ENCODE assay signal across 8 cellular contexts in the genomic region with DNA sequence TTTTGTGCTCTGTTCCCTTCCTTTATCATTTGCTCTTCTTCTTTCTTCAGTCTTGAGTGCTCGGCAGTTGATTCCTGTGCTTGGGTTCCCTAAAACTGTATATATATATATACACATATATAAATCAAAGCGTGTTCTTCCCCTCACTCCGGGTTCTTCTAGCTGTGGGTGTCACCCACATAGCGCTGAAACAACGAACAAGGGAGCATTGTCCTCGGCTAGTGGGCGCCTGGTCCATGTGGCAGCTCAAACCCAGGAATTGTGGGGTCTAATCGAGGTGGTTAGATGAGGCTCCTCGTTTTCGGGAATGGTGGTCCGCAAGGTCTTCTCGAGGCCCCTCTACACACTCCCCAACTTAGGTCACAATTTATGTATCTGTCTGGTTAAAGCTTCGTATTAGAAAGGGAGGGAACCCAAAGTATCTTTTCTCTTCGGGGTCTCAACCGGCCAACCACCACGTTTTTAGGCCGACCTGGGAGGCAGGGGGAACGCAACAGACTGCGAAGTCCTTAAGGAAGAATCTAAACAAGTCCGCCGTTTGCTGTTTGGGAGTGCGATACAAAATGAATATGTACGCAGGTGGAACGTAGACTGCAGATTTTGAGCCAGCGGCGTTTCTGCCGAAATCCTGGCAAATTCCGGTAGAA. TPM values are rescaled to one million over a fixed set of nuclear protein-coding genes. Genes with fewer than 3 reads are reported as not detected.
DNase-seq lines count a peak whose midpoint lies in the region; ATAC-seq, FAIRE-seq and TF ChIP-seq lines count a peak whose summit lies in the region.

No MANE protein-coding gene starts in this region.

- H3K27me3 Mint-ChIP-seq in activated T-cell treated with anti-CD3 and anti-CD28 coated beads, Interleukin-2, amount 50 U/mL, for 24 hours = no peaks in the 10 kb centered on the region

- H3K27ac Mint-ChIP-seq in activated T-cell treated with anti-CD3 and anti-CD28 coated beads, Interleukin-2, amount 50 U/mL, for 24 hours = peak overlapping the region; percentile 97

- H2AFZ ChIP-seq in SU-DHL-6 (ENCODE audit: low read depth, low read length, severe bottlenecking) = peak overlapping the region; percentile 98

- TF ChIP-seq CTCF in SU-DHL-6 (IDR thresholded peaks at IDR 0.05; ENCODE audit: insufficient read depth, low read length, poor library complexity, severe bottlenecking) = no peak
- no peak for TF ChIP-seq CTCF in foreskin fibroblast (IDR thresholded peaks at IDR 0.05; ENCODE audit: low read depth, low read length)
- TF ChIP-seq CTCF in pancreas (IDR thresholded peaks at IDR 0.05) = no peak

- peak overlapping the region; percentile 88 for H3K4me3 ChIP-seq in SU-DHL-6 (ENCODE audit: insufficient read depth, low read length, poor library complexity, severe bottlenecking)
- peak overlapping the region; percentile 83 to 94 for H3K4me3 ChIP-seq in foreskin fibroblast (ENCODE audit: low read depth in 1 of 2, low read length in 2 of 2)
- peak overlapping the region; percentile 58 to 90 (median 80) for H3K4me3 ChIP-seq in pancreas

- H3K9ac ChIP-seq in SU-DHL-6 (ENCODE audit: low read length) = peak overlapping the region; percentile 92

- H3K27me3 ChIP-seq in SU-DHL-6 (ENCODE audit: low read length) = no peaks in the 10 kb centered on the region
- no peaks in the 10 kb centered on the region for H3K27me3 ChIP-seq in pancreas

- H4K20me1 ChIP-seq in SU-DHL-6 (ENCODE audit: low read depth, low read length) = no peaks in the 10 kb centered on the region

- peaks cover 14% of the 10 kb centered on the region for H3K36me3 Mint-ChIP-seq in activated T-cell treated with anti-CD3 and anti-CD28 coated beads, Interleukin-2, amount 50 U/mL, for 24 hours (ENCODE audit: low read depth)

- peaks cover 27% of the 10 kb centered on the region for H3K4me1 Mint-ChIP-seq in activated T-cell treated with anti-CD3 and anti-CD28 coated beads, Interleukin-2, amount 50 U/mL, for 24 hours (ENCODE audit: low read depth)

- H3K4me2 ChIP-seq in SU-DHL-6 (ENCODE audit: low read depth, low read length, poor library complexity, severe bottlenecking) = peak overlapping the region; percentile 97

- H3K9me3 ChIP-seq in SU-DHL-6 (ENCODE audit: insufficient read depth, low read length) (no peaks in the 10 kb centered on the region), pancreas (no peaks in the 10 kb centered on the region)

- H3K9me2 ChIP-seq in SU-DHL-6 (replicated peaks; ENCODE audit: insufficient read depth, low read length) = no peaks in the 10 kb centered on the region

- intact Hi-C loops in pancreas (cut with DNase I) = no loop called here

- WGBS in pancreas, 2 donors = 20 to 25% methylated on average over 28 of the region's 28 CpGs

- H3K9me3 Mint-ChIP-seq in activated T-cell treated with anti-CD3 and anti-CD28 coated beads, Interleukin-2, amount 50 U/mL, for 24 hours = no peaks in the 10 kb centered on the region

- ATAC-seq in pancreas (peak; percentile 4 to 27 (median 17)), HG03571 (IDR thresholded peaks at IDR 0.05; ENCODE audit: unreplicated experiment) (no peak)
- ATAC-seq in activated CD4-positive, CD25-positive, alpha-beta regulatory T cell treated with anti-CD3 and anti-CD28 coated beads, Interleukin-2, amount 50 U/mL, for 24 hours = no peak

- peaks cover 6% of the 10 kb centered on the region; the same call in 1 of the 2 replicates for H3K79me2 ChIP-seq in SU-DHL-6 (ENCODE audit: insufficient read depth, low read length)

- FAIRE-seq in pancreas (lab: Jason Lieb, UNC) = no peak

- no peaks in the 10 kb centered on the region for H3F3A ChIP-seq in SU-DHL-6 (ENCODE audit: insufficient read depth)

- H3K4me1 ChIP-seq in pancreas = peaks cover 9 to 18% (median 14%) of the 10 kb centered on the region in 3 donors

- H3K27ac ChIP-seq in SU-DHL-6 (ENCODE audit: low read depth, low read length) (no peak overlapping the region), pancreas (peak overlapping the region; percentile 81 to 94 (median 88))

- DNase-seq in activated T-cell treated with anti-CD3 and anti-CD28 coated beads, Interleukin-2, amount 50 U/mL, for 24 hours = no peak
- DNase-seq in activated T-cell treated with anti-CD3 and anti-CD28 coated beads, Interleukin-2, amount 50 U/mL, for 48 hours = no peak
- DNase-seq in foreskin fibroblast (no peak), pancreas (no peak), ecto neural progenitor cell (ENCODE audit: low spot score) (no peak)

- H3K4me3 Mint-ChIP-seq in activated T-cell treated with anti-CD3 and anti-CD28 coated beads, Interleukin-2, amount 50 U/mL, for 24 hours = peak overlapping the region; percentile 98

- H3K36me3 ChIP-seq in SU-DHL-6 (ENCODE audit: low read length) = no peaks in the 10 kb centered on the region
- no peaks in the 10 kb centered on the region for H3K36me3 ChIP-seq in pancreas

RNA-seq across cellular contexts. Expression of gene SDHC, which starts 0.5 kb away (rescaled TPM):
- 10 to 100 TPM; 38.7 to 91.4 (median 58.8) TPM for total RNA-seq in pancreas
- polyA plus RNA-seq in pancreas = 10 to 100 TPM; 18.2 to 64.6 TPM

RNA-seq across cellular contexts. Expression of gene MPZ, which starts 3.9 kb away (rescaled TPM):
- 1 to 10 TPM in 4 of 6 donors, under 1 TPM in 2; 0.51 to 2.1 (median 1.4) TPM for total RNA-seq in pancreas
- polyA plus RNA-seq in pancreas = 1 to 10 TPM; 1.3 to 2.8 TPM

RNA-seq across cellular contexts. Expression of gene CFAP126, which starts 54.0 kb away (rescaled TPM):
- under 1 TPM in 1 of 6 donors, not detected in 5; 0.47 TPM for total RNA-seq in pancreas
- under 1 TPM; 0.34 to 0.87 TPM for polyA plus RNA-seq in pancreas

RNA-seq across cellular contexts. Expression of gene PCP4L1, which starts 55.1 kb away (rescaled TPM):
- under 1 TPM in 3 of 6 donors, not detected in 3; 0.08 to 0.23 (median 0.13) TPM for total RNA-seq in pancreas
- under 1 TPM in 1 of 2 donors, not detected in 1; 0.15 TPM for polyA plus RNA-seq in pancreas

Comparison
In these comparisons a context has a peak if more than half of its experiments do, and no peak if none do; other contexts are left out.
1. ATAC-seq: peak in pancreas (4 of 4); none in activated CD4-positive, CD25-positive, alpha-beta regulatory T cell treated with anti-CD3 and anti-CD28 coated beads, Interleukin-2, amount 50 U/mL, for 24 hours (0 of 2) and HG03571 (single experiment).
2. Peak in every context shown above with its lines, with median percentiles within 50 percentile points of each other: H3K4me3 ChIP-seq.